In genomic region chr18:37385846-37386435, GRCh38 we compare ENCODE assay signal across 7 cellular contexts.
DNase-seq lines count a peak whose midpoint lies in the region; ATAC-seq and TF ChIP-seq lines count a peak whose summit lies in the region.

No MANE protein-coding gene starts in this region.

- H3K4me1 ChIP-seq in ascending aorta (no peaks in the 10 kb centered on the region), left lung (no peaks in the 10 kb centered on the region)

- ATAC-seq in left lung: no peak
- no peak for ATAC-seq in GM18517 (IDR thresholded peaks at IDR 0.05; ENCODE audit: unreplicated experiment)
- ATAC-seq in HG02610 (IDR thresholded peaks at IDR 0.05; ENCODE audit: unreplicated experiment): no peak
- no peak for ATAC-seq in GM18870 (IDR thresholded peaks at IDR 0.05; ENCODE audit: unreplicated experiment)

- H3K27me3 ChIP-seq in ascending aorta (no peaks in the 10 kb centered on the region), left lung (peaks cover 0 to 24% of the 10 kb centered on the region in 2 donors)

- H3K27ac ChIP-seq in ascending aorta (no peak overlapping the region), left lung (no peak overlapping the region)

- H3K4me3 ChIP-seq in NB4 (ENCODE audit: low read depth, low read length) (no peak overlapping the region), ascending aorta (no peak overlapping the region), left lung (no peak overlapping the region)

- POLR2A ChIA-PET in GM10248 (lab: Yijun Ruan, JAX): no interaction called here

- no peaks in the 10 kb centered on the region for H3K9me3 ChIP-seq in ascending aorta
- peaks cover 0 to 17% of the 10 kb centered on the region in 2 donors for H3K9me3 ChIP-seq in left lung

- intact Hi-C loops in ascending aorta (cut with DNase I): loop anchor here (2.0 kb wide), 1 partner anchor 153 kb away; no protein-coding TSS in a partner anchor
- intact Hi-C loops in left lung (cut with DNase I): loop anchor here in 1 of 2 donors (5.0 kb wide), 1 partner anchor 151 kb away; no protein-coding TSS in a partner anchor

- H3K36me3 ChIP-seq in ascending aorta: no peaks in the 10 kb centered on the region
- no peaks in the 10 kb centered on the region for H3K36me3 ChIP-seq in left lung

- peak; percentile 53 for DNase-seq in GM10248 (ENCODE audit: extremely low spot score)
- peak; percentile 34 for DNase-seq in NB4 (ENCODE audit: low read depth)
- DNase-seq in ascending aorta (ENCODE audit: low spot score in 2 of 2): no peak
- DNase-seq in left lung: no peak

- no peak for TF ChIP-seq POLR2A in NB4 (IDR thresholded peaks at IDR 0.05; ENCODE audit: extremely low read depth, insufficient read length)

- peak; percentile 51 for TF ChIP-seq CTCF in GM10248 (IDR thresholded peaks at IDR 0.05; ENCODE audit: control extremely low read depth, extremely low read depth, low read depth, missing control alignments)
- TF ChIP-seq CTCF in NB4 (IDR thresholded peaks at IDR 0.05; ENCODE audit: low read depth, low read length): no peak
- peak; percentile 41 to 62 (median 46) for TF ChIP-seq CTCF in ascending aorta (IDR thresholded peaks at IDR 0.05)
- peak; percentile 49 to 71 for TF ChIP-seq CTCF in left lung (IDR thresholded peaks at IDR 0.05)

- CTCF ChIA-PET in GM10248 (lab: Yijun Ruan, JAX): interaction anchor here (0.9 to 4.9 kb wide), 7 partner anchors 8 to 152 kb away, joined by 3 to 22 read pairs (median 3); no protein-coding TSS in a partner anchor

Comparison
In these comparisons a context has a peak if more than half of its experiments do, and no peak if none do; other contexts are left out.
1. DNase-seq: peak in GM10248 (single experiment) and NB4 (single experiment); none in ascending aorta (0 of 2) and left lung (0 of 2).